In the genomic region with DNA sequence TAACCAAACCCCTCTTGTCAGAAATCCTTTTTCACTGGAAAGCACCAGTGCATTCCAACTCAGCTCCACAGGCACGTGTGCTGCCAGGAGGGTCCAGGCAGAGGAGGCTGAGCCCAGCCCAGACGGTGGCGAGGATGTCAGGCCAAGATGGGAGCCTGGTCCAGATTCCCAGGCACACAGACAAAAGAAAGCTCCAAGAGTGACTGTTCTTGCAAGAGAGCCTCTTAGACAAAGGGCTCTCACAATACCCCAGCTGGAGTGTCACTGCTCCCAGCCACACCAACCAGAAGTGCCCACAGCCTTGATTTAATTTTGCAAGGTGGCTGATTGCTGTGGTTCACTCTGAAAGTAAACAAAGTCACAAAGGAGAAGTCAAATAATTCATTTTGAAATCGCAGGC, we compare ENCODE assay signal across 23 cellular contexts.
A peak's percentile ranks its signal among the peaks of the same experiment; 100 is the strongest.
DNase-seq lines count a peak whose midpoint lies in the region; TF ChIP-seq lines count a peak whose summit lies in the region.
"Had no signal": no experiment of that assay in that cellular context is flagged by ENCODE, and none has a peak within 500 bp of the region (broad histone marks: within the 10 kb centered on the region; RNA-seq: fewer than 3 reads in every experiment).

No MANE protein-coding gene starts in this region.

- H3K27ac ChIP-seq in BLaER1 treated with 17β-estradiol and CSF1 and Interleukin-3, amounts not matched to agents 10 nM and 100 nM = no peak overlapping the region
- H3K27ac ChIP-seq in iPS-20b (ENCODE audit: low read length) (no peak overlapping the region), hepatocyte (no peak overlapping the region)
- H3K27ac ChIP-seq: C4-2B, cardiac muscle cell, gastroesophageal sphincter, Peyer's patch, spleen had no signal

- H3K79me2 ChIP-seq in Loucy (ENCODE audit: insufficient read depth, low read length) (peaks cover 10% of the 10 kb centered on the region; the same call in 1 of the 2 replicates), hepatocyte (no peaks in the 10 kb centered on the region)

- peaks cover 0 to 4% (median 0%) of the 10 kb centered on the region in 11 experiments; a peak in 1 of 22 replicates for H4K20me1 ChIP-seq in BLaER1 treated with 17β-estradiol and CSF1 and Interleukin-3, amounts not matched to agents 10 nM and 100 nM
- H4K20me1 ChIP-seq in Loucy (ENCODE audit: insufficient read depth, low read length, poor library complexity, severe bottlenecking) (no peaks in the 10 kb centered on the region), hepatocyte (ENCODE audit: insufficient read depth, poor library complexity, severe bottlenecking) (no peaks in the 10 kb centered on the region)

- peak overlapping the region in 6 of 11 experiments; percentile 8 to 98 (median 20); a peak in 8 of 22 replicates for H3K4me2 ChIP-seq in BLaER1 treated with 17β-estradiol and CSF1 and Interleukin-3, amounts not matched to agents 10 nM and 100 nM
- H3K4me2 ChIP-seq in Loucy (ENCODE audit: low read depth, low read length, poor library complexity, severe bottlenecking) (peak overlapping the region; percentile 55), hepatocyte (no peak overlapping the region)
- H3K4me2 ChIP-seq: SK-N-SH had no signal

- no peaks in the 10 kb centered on the region for H3K27me3 ChIP-seq in BLaER1 treated with 17β-estradiol and CSF1 and Interleukin-3, amounts not matched to agents 10 nM and 100 nM
- H3K27me3 ChIP-seq in Loucy (ENCODE audit: insufficient read depth, low read length, poor library complexity, severe bottlenecking) (no peaks in the 10 kb centered on the region), iPS-20b (ENCODE audit: insufficient read depth, low read length) (no peaks in the 10 kb centered on the region), hepatocyte (no peaks in the 10 kb centered on the region)
- H3K27me3 ChIP-seq: cardiac muscle cell, gastroesophageal sphincter, Peyer's patch, spleen had no signal

- 75% methylated on average over 4 of the region's 4 CpGs for WGBS in hepatocyte (ENCODE audit: low lambda C conversion rate, missing lambda C conversion rate)

- H3K9ac ChIP-seq in BLaER1 treated with 17β-estradiol and CSF1 and Interleukin-3, amounts not matched to agents 10 nM and 100 nM = no peak overlapping the region
- H3K9ac ChIP-seq in Loucy (ENCODE audit: low read depth, low read length, poor library complexity, severe bottlenecking) (no peak overlapping the region), iPS-20b (ENCODE audit: low read depth, low read length) (0 out of 2 replicates have a peak overlapping the region, but pooled peaks have one; percentile 14)
- H3K9ac ChIP-seq: SK-N-SH had no signal

- no peaks in the 10 kb centered on the region for H3K9me2 ChIP-seq in Loucy (replicated peaks; ENCODE audit: low read depth, low read length)
- no peaks in the 10 kb centered on the region for H3K9me2 ChIP-seq in hepatocyte (replicated peaks; ENCODE audit: insufficient read depth)
- H3K9me2 ChIP-seq: SK-N-SH had no signal

- peaks cover 38 to 100% (median 59%) of the 10 kb centered on the region in 10 experiments for H3K4me1 ChIP-seq in BLaER1 treated with 17β-estradiol and CSF1 and Interleukin-3, amounts not matched to agents 10 nM and 100 nM
- H3K4me1 ChIP-seq in Loucy (ENCODE audit: insufficient read depth, low read length, poor library complexity, severe bottlenecking) (peaks cover 19% of the 10 kb centered on the region), iPS-20b (ENCODE audit: insufficient read depth, low read length) (no peaks in the 10 kb centered on the region; the same call in 1 of the 2 replicates), hepatocyte (ENCODE audit: insufficient read depth) (no peaks in the 10 kb centered on the region)

- no peaks in the 10 kb centered on the region for H3K36me3 ChIP-seq in BLaER1 treated with 17β-estradiol and CSF1 and Interleukin-3, amounts not matched to agents 10 nM and 100 nM
- H3K36me3 ChIP-seq in Loucy (ENCODE audit: insufficient read depth, low read length) = no peaks in the 10 kb centered on the region
- peaks cover 65% of the 10 kb centered on the region for H3K36me3 ChIP-seq in iPS-20b (ENCODE audit: insufficient read depth, low read depth, low read length)
- no peaks in the 10 kb centered on the region for H3K36me3 ChIP-seq in hepatocyte (replicated peaks; ENCODE audit: insufficient read depth, low read depth)

- DNase-seq in NCI-H345 treated with DMSO at 0.1 percent for 48 hours (lab: John Stamatoyannopoulos, UW; ENCODE audit: unreplicated experiment) (peak; percentile 65), UCSD-AML1 (lab: John Stamatoyannopoulos, UW; ENCODE audit: unreplicated experiment) (no peak), hepatocyte (ENCODE audit: low spot score) (no peak), SW480 (ENCODE audit: low spot score) (no peak), ecto neural progenitor cell (ENCODE audit: low spot score) (no peak)
- DNase-seq: activated CD4-positive, alpha-beta T cell treated with anti-CD3 and anti-CD28 coated beads for 36 hours; activated CD8-positive, alpha-beta memory T cell treated with anti-CD3 and anti-CD28 coated beads, Interleukin-2, amount 50 U/mL, for 4 hours; GF-D8; left cardiac atrium; MM.1S; NCI-H2171 treated with DMSO at 0.1 percent for 48 hours; Peyer's patch; SK-N-SH; spleen; stimulated activated CD8-positive, alpha-beta memory T cell treated with anti-CD3 and anti-CD28 coated beads, Interleukin-4, amount 100 ng/mL, for 48 hours; T1000 had no signal

- H3K4me3 ChIP-seq in BLaER1 treated with 17β-estradiol and CSF1 and Interleukin-3, amounts not matched to agents 10 nM and 100 nM = no peak overlapping the region
- peak overlapping the region; percentile 26 for H3K4me3 ChIP-seq in Loucy (ENCODE audit: low read length, poor library complexity, severe bottlenecking)
- H3K4me3 ChIP-seq in iPS-20b (ENCODE audit: low read length) = no peak overlapping the region
- no peak overlapping the region for H3K4me3 ChIP-seq in hepatocyte
- H3K4me3 ChIP-seq: cardiac muscle cell, gastroesophageal sphincter, GM12878, Peyer's patch, spleen had no signal

- no peak for TF ChIP-seq CTCF in Loucy (conservative IDR thresholded peaks at IDR 0.05; ENCODE audit: low read length)
- no peak for TF ChIP-seq CTCF in hepatocyte (IDR thresholded peaks at IDR 0.05; ENCODE audit: poor library complexity)

- no peaks in the 10 kb centered on the region; a peak in 1 of 22 replicates for H3K9me3 ChIP-seq in BLaER1 treated with 17β-estradiol and CSF1 and Interleukin-3, amounts not matched to agents 10 nM and 100 nM (replicated peaks in 1 of 11)
- no peaks in the 10 kb centered on the region for H3K9me3 ChIP-seq in Loucy (ENCODE audit: insufficient read depth, low read depth, low read length)
- no peaks in the 10 kb centered on the region for H3K9me3 ChIP-seq in iPS-20b (ENCODE audit: insufficient read depth, low read depth, low read length)
- H3K9me3 ChIP-seq in hepatocyte (ENCODE audit: low read depth) = no peaks in the 10 kb centered on the region
- H3K9me3 ChIP-seq: gastroesophageal sphincter, Peyer's patch, SK-N-SH, spleen had no signal

- no peak overlapping the region for H2AFZ ChIP-seq in Loucy (ENCODE audit: low read length)
- no peak overlapping the region for H2AFZ ChIP-seq in hepatocyte

- no peaks in the 10 kb centered on the region for H3F3A ChIP-seq in Loucy (ENCODE audit: low read depth)
